27 cellular contexts compared by ENCODE assay signal in the genomic region with DNA sequence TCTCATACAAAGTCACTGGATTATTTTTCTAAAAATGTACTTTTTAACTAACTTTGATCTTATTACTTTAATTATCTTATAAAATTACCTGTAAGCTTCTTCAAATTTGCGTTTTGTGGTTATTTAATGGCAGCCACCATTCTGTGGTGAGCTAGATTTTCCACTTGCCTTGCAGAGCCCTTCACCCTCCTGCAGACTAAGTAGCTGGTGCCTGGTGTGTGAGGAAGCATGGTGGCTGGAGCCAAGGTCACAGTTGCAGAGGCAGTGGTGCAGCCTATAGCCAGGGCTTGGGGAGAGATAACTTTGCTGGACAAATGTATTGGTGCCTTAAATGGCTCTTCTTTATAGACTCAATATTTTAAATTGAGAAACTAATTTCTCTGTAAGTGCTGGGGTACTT. TPM values are rescaled to one million over a fixed set of nuclear protein-coding genes. Genes with fewer than 3 reads are reported as not detected.
DNase-seq lines count a peak whose midpoint lies in the region; ATAC-seq, FAIRE-seq and TF ChIP-seq lines count a peak whose summit lies in the region.
"Had no signal": no experiment of that assay in that cellular context is flagged by ENCODE, and none has a peak within 500 bp of the region (broad histone marks: within the 10 kb centered on the region; RNA-seq: fewer than 3 reads in every experiment).

No MANE protein-coding gene starts in this region.

- FAIRE-seq in GM12891 (lab: Jason Lieb, UNC): peak; percentile 16
- FAIRE-seq: A549, D721Med, GM12878, GM18507, H1 had no signal

- no peak for TF ChIP-seq POLR2A in GM12891 (IDR thresholded peaks at IDR 0.05; ENCODE audit: low read depth, low read length)

- H3K27me3 Mint-ChIP-seq in activated CD4-positive, alpha-beta T cell treated with anti-CD3 and anti-CD28 coated beads, Interleukin-2, amount 10 ng/mL, durations not matched to agents 24 days and 14 days: no peaks in the 10 kb centered on the region
- H3K27me3 Mint-ChIP-seq: CD4-positive, alpha-beta T cell; CD8-positive, alpha-beta memory T cell had no signal

- intact Hi-C loops in activated CD4-positive, alpha-beta T cell treated with anti-CD3 and anti-CD28 coated beads, Interleukin-2, amount 10 ng/mL, durations not matched to agents 24 days and 14 days (cut with micrococcal nuclease): no loop called here

- peak; percentile 2 for DNase-seq in NK-92 treated with Interleukin-12 subunit alpha and Interleukin-12 subunit beta, amount 100 ng/mL, for 24 hours (lab: John Stamatoyannopoulos, UW)
- DNase-seq in NK-92 (lab: John Stamatoyannopoulos, UW; ENCODE audit: unreplicated experiment): no peak
- DNase-seq in activated CD4-positive, alpha-beta T cell treated with anti-CD3 and anti-CD28 coated beads, Interleukin-2, amount 10 ng/mL, durations not matched to agents 24 days and 14 days: peak; percentile 44
- DNase-seq in activated CD4-positive, alpha-beta T cell treated with anti-CD3 and anti-CD28 coated beads for 48 hours: no peak
- no peak for DNase-seq in GM12891 (ENCODE audit: insufficient read length, low spot score)
- DNase-seq in NAMALWA (ENCODE audit: low spot score): peak; percentile 51
- DNase-seq in NCI-H128 (lab: John Stamatoyannopoulos, UW; ENCODE audit: unreplicated experiment): no peak
- DNase-seq: 8988T; ACHN; AML-193; BE2C; CD4-positive, alpha-beta T cell; CD8-positive, alpha-beta memory T cell; DMS 273 treated with DMSO at 0.1 percent for 48 hours; DMS79; EL; GDM1; GM23248; H7; HCEC 1CT had no signal

- no peak overlapping the region for H3K27ac Mint-ChIP-seq in activated CD4-positive, alpha-beta T cell treated with anti-CD3 and anti-CD28 coated beads, Interleukin-2, amount 10 ng/mL, durations not matched to agents 24 days and 14 days
- H3K27ac Mint-ChIP-seq: CD14-positive monocyte; CD4-positive, alpha-beta T cell; CD8-positive, alpha-beta memory T cell had no signal

- no peak overlapping the region for H3K4me3 Mint-ChIP-seq in activated CD4-positive, alpha-beta T cell treated with anti-CD3 and anti-CD28 coated beads, Interleukin-2, amount 10 ng/mL, durations not matched to agents 24 days and 14 days
- H3K4me3 Mint-ChIP-seq: CD14-positive monocyte; CD4-positive, alpha-beta T cell; CD8-positive, alpha-beta memory T cell had no signal

- ATAC-seq in GM18867 (IDR thresholded peaks at IDR 0.05; ENCODE audit: unreplicated experiment): no peak
- ATAC-seq: A549, GM12878 had no signal

- H3K9me3 Mint-ChIP-seq in activated CD4-positive, alpha-beta T cell treated with anti-CD3 and anti-CD28 coated beads, Interleukin-2, amount 10 ng/mL, durations not matched to agents 24 days and 14 days: peaks cover 25% of the 10 kb centered on the region

- H3K36me3 Mint-ChIP-seq in activated CD4-positive, alpha-beta T cell treated with anti-CD3 and anti-CD28 coated beads, Interleukin-2, amount 10 ng/mL, durations not matched to agents 24 days and 14 days (ENCODE audit: low read depth): peaks cover 18% of the 10 kb centered on the region

- peaks cover 3% of the 10 kb centered on the region for H3K4me1 Mint-ChIP-seq in activated CD4-positive, alpha-beta T cell treated with anti-CD3 and anti-CD28 coated beads, Interleukin-2, amount 10 ng/mL, durations not matched to agents 24 days and 14 days

TF ChIP-seq in GM12891, 5 proteins besides CTCF, POLR2A, EP300 and RAD21:
- no peak for TF ChIP-seq PAX5 (IDR thresholded peaks at IDR 0.05; ENCODE audit: insufficient read depth, low read length, severe bottlenecking)
- TF ChIP-seq SPI1 (IDR thresholded peaks at IDR 0.05; ENCODE audit: low read depth, low read length): no peak
- TF ChIP-seq TAF1 (IDR thresholded peaks at IDR 0.05; ENCODE audit: low read depth, low read length): no peak
- TF ChIP-seq POLR2AphosphoS5 (IDR thresholded peaks at IDR 0.05; ENCODE audit: low read depth, low read length): no peak
- no peak for TF ChIP-seq POU2F2 (IDR thresholded peaks at IDR 0.05; ENCODE audit: low read depth, low read length)

RNA-seq across cellular contexts. Expression of a gene that starts 11.2 kb away (rescaled TPM):
- 17.3 and 17.7 TPM in 2 replicates for total RNA-seq in activated CD4-positive, alpha-beta T cell treated with anti-CD3 and anti-CD28 coated beads, Interleukin-2, amount 10 ng/mL, durations not matched to agents 24 days and 14 days
- polyA plus RNA-seq in GM12891 (2012; ENCODE audit: low read depth, missing spikeins): 14.9 TPM
- total RNA-seq: GM23248, H1, H7 had no signal
- polyA plus RNA-seq: A549, GM23248, H1 had no signal

RNA-seq across cellular contexts. Expression of a gene that starts 56.4 kb away (rescaled TPM):
- 113 and 114 TPM in 2 replicates for total RNA-seq in activated CD4-positive, alpha-beta T cell treated with anti-CD3 and anti-CD28 coated beads, Interleukin-2, amount 10 ng/mL, durations not matched to agents 24 days and 14 days
- 102 TPM for polyA plus RNA-seq in GM12891 (2012; ENCODE audit: low read depth, missing spikeins)
- total RNA-seq: GM23248, H1, H7 had no signal
- polyA plus RNA-seq: A549, GM23248, H1 had no signal

Comparison
In these comparisons a context has a peak if more than half of its experiments do, and no peak if none do; other contexts are left out.
1. DNase-seq: peak in NK-92 treated with Interleukin-12 subunit alpha and Interleukin-12 subunit beta, amount 100 ng/mL, for 24 hours (single experiment), activated CD4-positive, alpha-beta T cell treated with anti-CD3 and anti-CD28 coated beads, Interleukin-2, amount 10 ng/mL, durations not matched to agents 24 days and 14 days (single experiment) and NAMALWA (single experiment); none in NK-92 (single experiment), activated CD4-positive, alpha-beta T cell treated with anti-CD3 and anti-CD28 coated beads for 48 hours (single experiment), GM12891 (single experiment) and NCI-H128 (single experiment).